12 cellular contexts compared by ENCODE assay signal in the genomic region with DNA sequence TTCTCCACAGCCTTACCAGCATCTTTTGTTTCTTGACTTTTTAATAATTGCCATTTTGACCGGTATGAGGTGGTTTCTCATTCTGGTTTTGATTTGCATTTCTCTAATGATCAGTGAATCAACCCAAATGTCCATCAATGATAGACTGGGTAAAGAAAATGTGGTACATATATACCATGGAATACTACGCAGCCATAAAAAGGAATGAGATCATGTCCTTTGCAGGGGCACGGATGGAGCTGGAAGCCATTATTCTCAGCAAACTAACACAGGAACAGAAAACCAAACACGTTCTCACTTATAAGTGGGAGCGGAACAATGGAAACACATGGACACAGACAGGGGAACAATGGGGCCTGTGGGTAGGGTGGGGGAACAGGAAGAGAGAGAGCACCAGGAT. TPM values are rescaled to one million over a fixed set of nuclear protein-coding genes. Genes with fewer than 3 reads are reported as not detected.
"Had no signal": no experiment of that assay in that cellular context is flagged by ENCODE, and none has a peak within 500 bp of the region (broad histone marks: within the 10 kb centered on the region; RNA-seq: fewer than 3 reads in every experiment).

No MANE protein-coding gene starts in this region.

RNA-seq across cellular contexts. Expression of a gene that starts 4.7 kb away (rescaled TPM):
- total RNA-seq: activated CD4-positive, alpha-beta T cell treated with anti-CD3 and anti-CD28 coated beads, Interleukin-2, amount 10 ng/mL, durations not matched to agents 7 days and 5 days; activated CD8-positive, alpha-beta memory T cell treated with anti-CD3 and anti-CD28 coated beads, Interleukin-2, amount 10 ng/mL, durations not matched to agents 7 days and 5 days; activated T-helper 2 cell treated with anti-CD3 and anti-CD28 coated beads, Interferon-gamma antibody, Interleukin-2, Interleukin-4, amounts not matched to agents 10 μg/mL and 5 μg/mL and 100 μg/mL, durations not matched to agents 14 hours and 24 hours and 36 hours; T-helper 1 cell treated with Interleukin-12 subunit alpha and Interleukin-12 subunit beta and Interleukin-4 antibody, amounts not matched to agents 30 ng/mL and 1 ng/mL, for 36 hours; T-helper 17 cell; T-helper 2 cell treated with Interferon-gamma antibody and Interleukin-4, amounts not matched to agents 100 ng/mL and 5 ng/mL, for 36 hours had no signal

RNA-seq across cellular contexts. Expression of a gene that starts 55.5 kb away (rescaled TPM):
- total RNA-seq: activated CD4-positive, alpha-beta memory T cell treated with anti-CD3 and anti-CD28 coated beads, Interleukin-2, amount 10 ng/mL, durations not matched to agents 7 days and 5 days; activated CD4-positive, alpha-beta T cell treated with anti-CD3 and anti-CD28 coated beads, Interleukin-2, amount 10 ng/mL, durations not matched to agents 7 days and 5 days; activated CD8-positive, alpha-beta memory T cell treated with anti-CD3 and anti-CD28 coated beads, Interleukin-2, amount 10 ng/mL, durations not matched to agents 7 days and 5 days; activated CD8-positive, alpha-beta T cell treated with anti-CD3 and anti-CD28 coated beads, Interleukin-2, amount 10 ng/mL, durations not matched to agents 7 days and 5 days; activated naive CD8-positive, alpha-beta T cell treated with anti-CD3 and anti-CD28 coated beads, Interleukin-2, amount 10 ng/mL, durations not matched to agents 7 days and 5 days; activated T-helper 2 cell treated with anti-CD3 and anti-CD28 coated beads, Interferon-gamma antibody, Interleukin-2, Interleukin-4, amounts not matched to agents 10 μg/mL and 5 μg/mL and 100 μg/mL, durations not matched to agents 14 hours and 24 hours and 36 hours; ascending aorta; bronchial epithelial cell; chondrocyte; T-helper 1 cell treated with Interleukin-12 subunit alpha and Interleukin-12 subunit beta and Interleukin-4 antibody, amounts not matched to agents 30 ng/mL and 1 ng/mL, for 36 hours; T-helper 17 cell; T-helper 2 cell treated with Interferon-gamma antibody and Interleukin-4, amounts not matched to agents 100 ng/mL and 5 ng/mL, for 36 hours had no signal
